Comparison of ENCODE assay signal across 1 cellular context in the genomic region with DNA sequence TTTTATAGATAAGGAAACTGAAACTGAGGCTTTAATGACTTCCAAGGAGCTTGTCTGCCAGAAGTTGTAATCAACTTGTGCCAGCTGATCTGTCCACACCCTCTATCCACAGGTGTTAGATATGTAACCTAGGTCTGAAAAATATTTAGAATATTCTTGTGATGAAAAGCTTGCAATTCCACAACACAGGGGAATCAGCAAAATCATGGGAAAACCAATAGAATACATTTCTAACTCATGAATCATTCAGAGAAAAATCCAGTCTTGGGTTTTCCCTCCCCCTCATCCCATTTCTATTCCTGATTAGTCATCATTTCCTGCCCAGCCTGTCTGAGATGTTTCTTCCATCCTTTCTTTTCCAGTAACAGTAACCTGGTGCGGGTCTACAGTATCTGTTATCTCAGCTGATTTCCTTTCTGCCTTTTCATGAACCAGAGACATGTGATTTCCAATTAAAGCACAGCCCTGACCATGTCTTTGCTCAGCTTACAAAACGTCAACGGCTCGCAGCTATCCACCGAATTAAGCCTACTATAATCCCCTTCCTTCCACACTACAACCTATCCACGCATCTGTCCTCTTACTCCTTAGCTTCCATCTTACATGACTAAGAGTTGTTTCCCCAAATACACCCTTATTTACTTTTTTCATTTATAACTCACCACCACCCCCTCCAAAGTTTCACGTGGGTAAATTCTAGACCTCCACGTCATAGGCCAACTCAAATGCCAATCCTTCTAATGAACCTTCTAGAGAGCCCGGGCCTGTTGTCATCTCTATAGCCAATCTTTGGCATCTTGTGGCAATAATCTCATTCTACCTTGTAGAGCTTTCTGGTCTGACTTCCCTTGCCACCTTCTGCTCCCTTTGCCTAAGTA.
TF ChIP-seq lines count a peak whose summit lies in the region.

No MANE protein-coding gene starts in this region.

TF ChIP-seq in HepG2, 621 proteins besides CTCF, POLR2A, EP300 and RAD21 (continued from another document):
- TF ChIP-seq, protein P1, sequence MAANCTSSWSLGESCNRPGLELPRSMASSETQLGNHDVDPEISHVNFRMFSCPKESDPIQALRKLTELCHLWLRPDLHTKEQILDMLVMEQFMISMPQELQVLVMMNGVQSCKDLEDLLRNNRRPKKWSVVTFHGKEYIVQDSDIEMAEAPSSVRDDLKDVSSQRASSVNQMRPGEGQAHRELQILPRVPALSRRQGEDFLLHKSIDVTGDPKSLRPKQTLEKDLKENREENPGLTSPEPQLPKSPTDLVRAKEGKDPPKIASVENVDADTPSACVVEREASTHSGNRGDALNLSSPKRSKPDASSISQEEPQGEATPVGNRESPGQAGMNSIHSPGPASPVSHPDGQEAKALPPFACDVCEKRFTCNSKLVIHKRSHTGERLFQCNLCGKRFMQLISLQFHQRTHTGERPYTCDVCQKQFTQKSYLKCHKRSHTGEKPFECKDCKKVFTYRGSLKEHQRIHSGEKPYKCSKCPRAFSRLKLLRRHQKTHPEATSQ (CRISPR knock-in tag; IDR thresholded peaks at IDR 0.05; ENCODE audit: borderline replicate concordance), result peak; percentile 41; the same call in 1 of the 2 replicates
- TF ChIP-seq CREB1 (IDR thresholded peaks at IDR 0.05) (peak; percentile 40; the same call in 1 of the 2 replicates), CREB1 (CRISPR knock-in tag; IDR thresholded peaks at IDR 0.05) (no peak; the same call in 1 of the 2 replicates), ZNF879 (CRISPR knock-in tag; IDR thresholded peaks at IDR 0.05) (0 out of 2 replicates have a peak, but pooled peaks have one; percentile 8), MAFF (IDR thresholded peaks at IDR 0.05; ENCODE audit: low read depth, low read length) (peak; percentile 93), ZNF772 (CRISPR knock-in tag; IDR thresholded peaks at IDR 0.05) (0 out of 2 replicates have a peak, but pooled peaks have one; percentile 29), WIZ (CRISPR knock-in tag; IDR thresholded peaks at IDR 0.05) (no peak), HES4 (CRISPR knock-in tag; IDR thresholded peaks at IDR 0.05; ENCODE audit: borderline replicate concordance) (no peak), NKX3-1 (CRISPR knock-in tag; IDR thresholded peaks at IDR 0.05) (no peak), SMYD3 (CRISPR knock-in tag; IDR thresholded peaks at IDR 0.05) (peak; percentile 34; the same call in 1 of the 2 replicates), SNAPC2 (CRISPR knock-in tag; IDR thresholded peaks at IDR 0.05) (peak; percentile 72; the same call in 1 of the 2 replicates), ZNF7 (CRISPR knock-in tag; IDR thresholded peaks at IDR 0.05) (no peak), HNF4G (IDR thresholded peaks at IDR 0.05; ENCODE audit: borderline replicate concordance, low read depth, low read length) (no peak), HNF4G (CRISPR knock-in tag; IDR thresholded peaks at IDR 0.05; ENCODE audit: borderline replicate concordance, low read depth) (no peak), ZNF180 (CRISPR knock-in tag; IDR thresholded peaks at IDR 0.05; ENCODE audit: borderline replicate concordance, low read depth) (no peak), NFIC (IDR thresholded peaks at IDR 0.05; ENCODE audit: low read length) (peak; percentile 30; the same call in 1 of the 2 replicates), ZFP41 (CRISPR knock-in tag; IDR thresholded peaks at IDR 0.05; ENCODE audit: borderline replicate concordance) (no peak), ZNF567 (CRISPR knock-in tag; IDR thresholded peaks at IDR 0.05; ENCODE audit: borderline replicate concordance) (0 out of 2 replicates have a peak, but pooled peaks have one; percentile 24), MAFK (conservative IDR thresholded peaks at IDR 0.05 in 1 of 2, IDR thresholded peaks at IDR 0.05 in 1 of 2; ENCODE audit: low read length in 2 of 2) (peak; percentile 92 to 96), ARID2 (CRISPR knock-in tag; IDR thresholded peaks at IDR 0.05; ENCODE audit: borderline replicate concordance) (peak; percentile 72; the same call in 1 of the 2 replicates), ZNF317 (CRISPR knock-in tag; IDR thresholded peaks at IDR 0.05) (peak; percentile 96), DNMT3B (CRISPR knock-in tag; conservative IDR thresholded peaks at IDR 0.05) (no peak), HHEX (CRISPR knock-in tag; IDR thresholded peaks at IDR 0.05) (no peak)
- TF ChIP-seq, protein P2, sequence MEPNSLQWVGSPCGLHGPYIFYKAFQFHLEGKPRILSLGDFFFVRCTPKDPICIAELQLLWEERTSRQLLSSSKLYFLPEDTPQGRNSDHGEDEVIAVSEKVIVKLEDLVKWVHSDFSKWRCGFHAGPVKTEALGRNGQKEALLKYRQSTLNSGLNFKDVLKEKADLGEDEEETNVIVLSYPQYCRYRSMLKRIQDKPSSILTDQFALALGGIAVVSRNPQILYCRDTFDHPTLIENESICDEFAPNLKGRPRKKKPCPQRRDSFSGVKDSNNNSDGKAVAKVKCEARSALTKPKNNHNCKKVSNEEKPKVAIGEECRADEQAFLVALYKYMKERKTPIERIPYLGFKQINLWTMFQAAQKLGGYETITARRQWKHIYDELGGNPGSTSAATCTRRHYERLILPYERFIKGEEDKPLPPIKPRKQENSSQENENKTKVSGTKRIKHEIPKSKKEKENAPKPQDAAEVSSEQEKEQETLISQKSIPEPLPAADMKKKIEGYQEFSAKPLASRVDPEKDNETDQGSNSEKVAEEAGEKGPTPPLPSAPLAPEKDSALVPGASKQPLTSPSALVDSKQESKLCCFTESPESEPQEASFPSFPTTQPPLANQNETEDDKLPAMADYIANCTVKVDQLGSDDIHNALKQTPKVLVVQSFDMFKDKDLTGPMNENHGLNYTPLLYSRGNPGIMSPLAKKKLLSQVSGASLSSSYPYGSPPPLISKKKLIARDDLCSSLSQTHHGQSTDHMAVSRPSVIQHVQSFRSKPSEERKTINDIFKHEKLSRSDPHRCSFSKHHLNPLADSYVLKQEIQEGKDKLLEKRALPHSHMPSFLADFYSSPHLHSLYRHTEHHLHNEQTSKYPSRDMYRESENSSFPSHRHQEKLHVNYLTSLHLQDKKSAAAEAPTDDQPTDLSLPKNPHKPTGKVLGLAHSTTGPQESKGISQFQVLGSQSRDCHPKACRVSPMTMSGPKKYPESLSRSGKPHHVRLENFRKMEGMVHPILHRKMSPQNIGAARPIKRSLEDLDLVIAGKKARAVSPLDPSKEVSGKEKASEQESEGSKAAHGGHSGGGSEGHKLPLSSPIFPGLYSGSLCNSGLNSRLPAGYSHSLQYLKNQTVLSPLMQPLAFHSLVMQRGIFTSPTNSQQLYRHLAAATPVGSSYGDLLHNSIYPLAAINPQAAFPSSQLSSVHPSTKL (CRISPR knock-in tag; IDR thresholded peaks at IDR 0.05), result peak; percentile 38; the same call in 1 of the 2 replicates
- TF ChIP-seq, protein P3, sequence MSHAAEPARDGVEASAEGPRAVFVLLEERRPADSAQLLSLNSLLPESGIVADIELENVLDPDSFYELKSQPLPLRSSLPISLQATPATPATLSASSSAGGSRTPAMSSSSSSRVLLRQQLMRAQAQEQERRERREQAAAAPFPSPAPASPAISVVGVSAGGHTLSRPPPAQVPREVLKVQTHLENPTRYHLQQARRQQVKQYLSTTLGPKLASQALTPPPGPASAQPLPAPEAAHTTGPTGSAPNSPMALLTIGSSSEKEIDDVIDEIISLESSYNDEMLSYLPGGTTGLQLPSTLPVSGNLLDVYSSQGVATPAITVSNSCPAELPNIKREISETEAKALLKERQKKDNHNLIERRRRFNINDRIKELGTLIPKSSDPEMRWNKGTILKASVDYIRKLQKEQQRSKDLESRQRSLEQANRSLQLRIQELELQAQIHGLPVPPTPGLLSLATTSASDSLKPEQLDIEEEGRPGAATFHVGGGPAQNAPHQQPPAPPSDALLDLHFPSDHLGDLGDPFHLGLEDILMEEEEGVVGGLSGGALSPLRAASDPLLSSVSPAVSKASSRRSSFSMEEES (CRISPR knock-in tag; IDR thresholded peaks at IDR 0.05), result no peak
- TF ChIP-seq, protein P4, sequence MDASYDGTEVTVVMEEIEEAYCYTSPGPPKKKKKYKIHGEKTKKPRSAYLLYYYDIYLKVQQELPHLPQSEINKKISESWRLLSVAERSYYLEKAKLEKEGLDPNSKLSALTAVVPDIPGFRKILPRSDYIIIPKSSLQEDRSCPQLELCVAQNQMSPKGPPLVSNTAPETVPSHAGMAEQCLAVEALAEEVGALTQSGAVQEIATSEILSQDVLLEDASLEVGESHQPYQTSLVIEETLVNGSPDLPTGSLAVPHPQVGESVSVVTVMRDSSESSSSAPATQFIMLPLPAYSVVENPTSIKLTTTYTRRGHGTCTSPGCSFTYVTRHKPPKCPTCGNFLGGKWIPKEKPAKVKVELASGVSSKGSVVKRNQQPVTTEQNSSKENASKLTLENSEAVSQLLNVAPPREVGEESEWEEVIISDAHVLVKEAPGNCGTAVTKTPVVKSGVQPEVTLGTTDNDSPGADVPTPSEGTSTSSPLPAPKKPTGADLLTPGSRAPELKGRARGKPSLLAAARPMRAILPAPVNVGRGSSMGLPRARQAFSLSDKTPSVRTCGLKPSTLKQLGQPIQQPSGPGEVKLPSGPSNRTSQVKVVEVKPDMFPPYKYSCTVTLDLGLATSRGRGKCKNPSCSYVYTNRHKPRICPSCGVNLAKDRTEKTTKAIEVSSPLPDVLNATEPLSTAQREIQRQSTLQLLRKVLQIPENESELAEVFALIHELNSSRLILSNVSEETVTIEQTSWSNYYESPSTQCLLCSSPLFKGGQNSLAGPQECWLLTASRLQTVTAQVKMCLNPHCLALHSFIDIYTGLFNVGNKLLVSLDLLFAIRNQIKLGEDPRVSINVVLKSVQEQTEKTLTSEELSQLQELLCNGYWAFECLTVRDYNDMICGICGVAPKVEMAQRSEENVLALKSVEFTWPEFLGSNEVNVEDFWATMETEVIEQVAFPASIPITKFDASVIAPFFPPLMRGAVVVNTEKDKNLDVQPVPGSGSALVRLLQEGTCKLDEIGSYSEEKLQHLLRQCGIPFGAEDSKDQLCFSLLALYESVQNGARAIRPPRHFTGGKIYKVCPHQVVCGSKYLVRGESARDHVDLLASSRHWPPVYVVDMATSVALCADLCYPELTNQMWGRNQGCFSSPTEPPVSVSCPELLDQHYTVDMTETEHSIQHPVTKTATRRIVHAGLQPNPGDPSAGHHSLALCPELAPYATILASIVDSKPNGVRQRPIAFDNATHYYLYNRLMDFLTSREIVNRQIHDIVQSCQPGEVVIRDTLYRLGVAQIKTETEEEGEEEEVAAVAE (CRISPR knock-in tag; IDR thresholded peaks at IDR 0.05; ENCODE audit: borderline replicate concordance), result 0 out of 2 replicates have a peak, but pooled peaks have one; percentile 8
- TF ChIP-seq, protein P5, sequence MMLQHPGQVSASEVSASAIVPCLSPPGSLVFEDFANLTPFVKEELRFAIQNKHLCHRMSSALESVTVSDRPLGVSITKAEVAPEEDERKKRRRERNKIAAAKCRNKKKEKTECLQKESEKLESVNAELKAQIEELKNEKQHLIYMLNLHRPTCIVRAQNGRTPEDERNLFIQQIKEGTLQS (CRISPR knock-in tag; IDR thresholded peaks at IDR 0.05), result peak; percentile 34; the same call in 1 of the 2 replicates
- TF ChIP-seq, protein P6, sequence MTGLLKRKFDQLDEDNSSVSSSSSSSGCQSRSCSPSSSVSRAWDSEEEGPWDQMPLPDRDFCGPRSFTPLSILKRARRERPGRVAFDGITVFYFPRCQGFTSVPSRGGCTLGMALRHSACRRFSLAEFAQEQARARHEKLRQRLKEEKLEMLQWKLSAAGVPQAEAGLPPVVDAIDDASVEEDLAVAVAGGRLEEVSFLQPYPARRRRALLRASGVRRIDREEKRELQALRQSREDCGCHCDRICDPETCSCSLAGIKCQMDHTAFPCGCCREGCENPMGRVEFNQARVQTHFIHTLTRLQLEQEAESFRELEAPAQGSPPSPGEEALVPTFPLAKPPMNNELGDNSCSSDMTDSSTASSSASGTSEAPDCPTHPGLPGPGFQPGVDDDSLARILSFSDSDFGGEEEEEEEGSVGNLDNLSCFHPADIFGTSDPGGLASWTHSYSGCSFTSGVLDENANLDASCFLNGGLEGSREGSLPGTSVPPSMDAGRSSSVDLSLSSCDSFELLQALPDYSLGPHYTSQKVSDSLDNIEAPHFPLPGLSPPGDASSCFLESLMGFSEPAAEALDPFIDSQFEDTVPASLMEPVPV (CRISPR knock-in tag; IDR thresholded peaks at IDR 0.05), result 0 out of 2 replicates have a peak, but pooled peaks have one; percentile 75
- TF ChIP-seq, protein P7, sequence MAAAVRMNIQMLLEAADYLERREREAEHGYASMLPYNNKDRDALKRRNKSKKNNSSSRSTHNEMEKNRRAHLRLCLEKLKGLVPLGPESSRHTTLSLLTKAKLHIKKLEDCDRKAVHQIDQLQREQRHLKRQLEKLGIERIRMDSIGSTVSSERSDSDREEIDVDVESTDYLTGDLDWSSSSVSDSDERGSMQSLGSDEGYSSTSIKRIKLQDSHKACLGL (CRISPR knock-in tag; IDR thresholded peaks at IDR 0.05), result no peak
